In genomic region chr16:81686391-81687182, GRCh38 we compare ENCODE assay signal across 23 cellular contexts.
A peak's percentile ranks its signal among the peaks of the same experiment; 100 is the strongest.
DNase-seq lines count a peak whose midpoint lies in the region; ATAC-seq and TF ChIP-seq lines count a peak whose summit lies in the region.
"Had no signal": no experiment of that assay in that cellular context is flagged by ENCODE, and none has a peak within 500 bp of the region (broad histone marks: within the 10 kb centered on the region; RNA-seq: fewer than 3 reads in every experiment).

No MANE protein-coding gene starts in this region.

- H3K27ac ChIP-seq in left ventricle myocardium inferior (replicated peaks) (no peak overlapping the region), lower lobe of right lung (no peak overlapping the region)
- H3K27ac ChIP-seq: body of pancreas, esophagus muscularis mucosa, ovary, Peyer's patch had no signal

- no peak overlapping the region for H3K4me3 Mint-ChIP-seq in glutamatergic neuron (ENCODE audit: unreplicated experiment)
- no peak overlapping the region for H3K4me3 Mint-ChIP-seq in HFFc6
- H3K4me3 Mint-ChIP-seq: activated T-cell treated with anti-CD3 and anti-CD28 coated beads, Interleukin-2, amount 50 U/mL, for 24 hours had no signal

- peaks cover 4% of the 10 kb centered on the region for H3K36me3 ChIP-seq in left ventricle myocardium inferior
- peaks cover 19% of the 10 kb centered on the region for H3K36me3 ChIP-seq in lower lobe of right lung
- H3K36me3 ChIP-seq: ovary had no signal

- no peak for ATAC-seq in Right ventricle myocardium superior (ENCODE audit: poor library complexity)
- ATAC-seq in esophagus mucosa = peak; percentile 87
- peak; percentile 10 to 33 for ATAC-seq in lower lobe of right lung
- ATAC-seq in HG03439 (IDR thresholded peaks at IDR 0.05; ENCODE audit: unreplicated experiment) = no peak
- ATAC-seq: body of pancreas had no signal

- H3K4me1 ChIP-seq in left ventricle myocardium inferior (no peaks in the 10 kb centered on the region), lower lobe of right lung (peaks cover 14% of the 10 kb centered on the region)
- H3K4me1 ChIP-seq: body of pancreas had no signal

- intact Hi-C loops in Right ventricle myocardium superior (cut with DNase I) (no loop called here), left ventricle myocardium inferior (cut with micrococcal nuclease) (no loop called here), lower lobe of right lung (cut with DNase I) (no loop called here)

- H3K4me1 Mint-ChIP-seq in glutamatergic neuron (ENCODE audit: low read depth, unreplicated experiment) (peaks cover 6% of the 10 kb centered on the region), HFFc6 (ENCODE audit: low read depth) (peaks cover 3% of the 10 kb centered on the region)

- H3K9me3 Mint-ChIP-seq in glutamatergic neuron (ENCODE audit: unreplicated experiment) (peaks cover 4% of the 10 kb centered on the region), HFFc6 (no peaks in the 10 kb centered on the region)
- H3K9me3 Mint-ChIP-seq: activated T-cell treated with anti-CD3 and anti-CD28 coated beads, Interleukin-2, amount 50 U/mL, for 24 hours had no signal

- H3K27me3 Mint-ChIP-seq in glutamatergic neuron (ENCODE audit: unreplicated experiment) = peaks cover 2% of the 10 kb centered on the region
- no peaks in the 10 kb centered on the region; the same call in 1 of the 2 replicates for H3K27me3 Mint-ChIP-seq in HFFc6 (ENCODE audit: insufficient read depth)
- H3K27me3 Mint-ChIP-seq: activated T-cell treated with anti-CD3 and anti-CD28 coated beads, Interleukin-2, amount 50 U/mL, for 24 hours had no signal

- DNase-seq in Right ventricle myocardium superior = peak; percentile 26
- DNase-seq in left ventricle myocardium inferior = no peak
- no peak for DNase-seq in lower lobe of right lung
- DNase-seq in glutamatergic neuron = no peak
- no peak for DNase-seq in NCI-H2196 (lab: John Stamatoyannopoulos, UW; ENCODE audit: unreplicated experiment)
- DNase-seq in HFFc6 = no peak
- DNase-seq: activated CD4-positive, alpha-beta T cell treated with anti-CD3 and anti-CD28 coated beads, Interleukin-2, amount 50 U/mL, for 48 hours; activated naive CD4-positive, alpha-beta T cell treated with anti-CD3 and anti-CD28 coated beads, Interleukin-2, amount 50 U/mL, for 16 hours; activated T-cell treated with anti-CD3 and anti-CD28 coated beads, Interleukin-2, amount 50 U/mL, for 24 hours; body of pancreas; C1 segment of cervical spinal cord; cortex of kidney; DMS53; hypothalamus; NCI-H1048; NCI-H2107; NCI-H774; ovary; SK-N-SH had no signal

- H3K27me3 ChIP-seq in left ventricle myocardium inferior (ENCODE audit: low read depth) = no peaks in the 10 kb centered on the region
- H3K27me3 ChIP-seq in lower lobe of right lung (ENCODE audit: low read depth) = no peaks in the 10 kb centered on the region
- H3K27me3 ChIP-seq: body of pancreas, esophagus muscularis mucosa, ovary, Peyer's patch had no signal

- TF ChIP-seq CTCF in left ventricle myocardium inferior (IDR thresholded peaks at IDR 0.05; ENCODE audit: borderline replicate concordance) (no peak), lower lobe of right lung (IDR thresholded peaks at IDR 0.05) (no peak), glutamatergic neuron (IDR thresholded peaks at IDR 0.05; ENCODE audit: partially characterized antibody, unreplicated experiment) (no peak), HFFc6 (IDR thresholded peaks at IDR 0.05) (no peak)

- no peak overlapping the region for H3K4me3 ChIP-seq in left ventricle myocardium inferior
- H3K4me3 ChIP-seq in lower lobe of right lung = no peak overlapping the region
- H3K4me3 ChIP-seq: body of pancreas, esophagus muscularis mucosa, ovary, Peyer's patch had no signal

- H3K27ac Mint-ChIP-seq in glutamatergic neuron (ENCODE audit: unreplicated experiment) = no peak overlapping the region
- H3K27ac Mint-ChIP-seq in HFFc6 = no peak overlapping the region

- H3K36me3 Mint-ChIP-seq in glutamatergic neuron (ENCODE audit: unreplicated experiment) (peaks cover 1% of the 10 kb centered on the region), HFFc6 (ENCODE audit: low read depth) (peaks cover 2% of the 10 kb centered on the region; the same call in 1 of the 2 replicates)

- H3K9me3 ChIP-seq in left ventricle myocardium inferior (replicated peaks) = no peaks in the 10 kb centered on the region
- no peaks in the 10 kb centered on the region for H3K9me3 ChIP-seq in lower lobe of right lung
- H3K9me3 ChIP-seq: body of pancreas, esophagus muscularis mucosa, ovary, Peyer's patch, SK-N-SH had no signal

Comparison
In these comparisons a context has a peak if more than half of its experiments do, and no peak if none do; other contexts are left out.
1. ATAC-seq: peak in esophagus mucosa (single experiment) and lower lobe of right lung (2 of 2); none in Right ventricle myocardium superior (single experiment) and HG03439 (single experiment).